In genomic region chr18:79479761-79480161, GRCh38 we compare ENCODE assay signal across 19 cellular contexts.
"Had no signal": no experiment of that assay in that cellular context is flagged by ENCODE, and none has a peak within 500 bp of the region (broad histone marks: within the 10 kb centered on the region; RNA-seq: fewer than 3 reads in every experiment).

No MANE protein-coding gene starts in this region.

- H3K4me3 Mint-ChIP-seq: activated CD4-positive, alpha-beta memory T cell treated with anti-CD3 and anti-CD28 coated beads for 36 hours; activated CD4-positive, alpha-beta T cell treated with anti-CD3 and anti-CD28 coated beads for 36 hours; activated naive CD8-positive, alpha-beta T cell treated with anti-CD3 and anti-CD28 coated beads for 36 hours; mesothelial cell of epicardium; nephron progenitor cell; T-helper 17 cell had no signal

- H3K27me3 ChIP-seq: tibial nerve had no signal

- H3K27me3 Mint-ChIP-seq: activated CD4-positive, alpha-beta memory T cell treated with anti-CD3 and anti-CD28 coated beads for 36 hours; activated CD4-positive, alpha-beta T cell treated with anti-CD3 and anti-CD28 coated beads for 36 hours; activated naive CD8-positive, alpha-beta T cell treated with anti-CD3 and anti-CD28 coated beads for 36 hours; T-helper 17 cell had no signal

- H3K9me3 Mint-ChIP-seq: activated CD4-positive, alpha-beta memory T cell treated with anti-CD3 and anti-CD28 coated beads for 36 hours; activated naive CD8-positive, alpha-beta T cell treated with anti-CD3 and anti-CD28 coated beads for 36 hours; mesothelial cell of epicardium had no signal

- H3K9me3 ChIP-seq: tibial nerve had no signal

- H3K27ac ChIP-seq: WERI-Rb-1 had no signal

- H3K36me3 Mint-ChIP-seq: mesothelial cell of epicardium had no signal

- H3K4me3 ChIP-seq: lung, tibial nerve had no signal

- ATAC-seq: activated CD4-positive, alpha-beta T cell treated with anti-CD3 and anti-CD28 coated beads for 36 hours had no signal

- DNase-seq: activated CD4-positive, alpha-beta memory T cell treated with anti-CD3 and anti-CD28 coated beads for 36 hours; activated CD4-positive, alpha-beta T cell treated with anti-CD3 and anti-CD28 coated beads for 36 hours; activated gamma-delta T cell; activated naive CD8-positive, alpha-beta T cell treated with anti-CD3 and anti-CD28 coated beads for 36 hours; activated T-cell treated with anti-CD3 and anti-CD28 coated beads, Interleukin-2, amount 50 U/mL, for 48 hours; cerebellar nuclear complex; dermis blood vessel endothelial cell; erythroblast; hypothalamus; kidney glomerular epithelial cell; nephron progenitor cell; stimulated activated CD4-positive, alpha-beta T cell treated with anti-CD3 and anti-CD28 coated beads, Interleukin-15, amount 100 ng/mL, for 24 hours; stimulated activated CD4-positive, alpha-beta T cell treated with anti-CD3 and anti-CD28 coated beads, Interleukin-4, amount 100 ng/mL, for 24 hours; stimulated activated naive CD4-positive, alpha-beta T cell; WERI-Rb-1 had no signal

- H3K27ac Mint-ChIP-seq: activated CD4-positive, alpha-beta memory T cell treated with anti-CD3 and anti-CD28 coated beads for 36 hours; activated naive CD8-positive, alpha-beta T cell treated with anti-CD3 and anti-CD28 coated beads for 36 hours; mesothelial cell of epicardium had no signal
